In genomic region chr4:158020175-158020574, GRCh38 we compare ENCODE assay signal across 8 cellular contexts.
DNase-seq lines count a peak whose midpoint lies in the region; ATAC-seq and TF ChIP-seq lines count a peak whose summit lies in the region.

No MANE protein-coding gene starts in this region.

- ATAC-seq in HG02763 (IDR thresholded peaks at IDR 0.05; ENCODE audit: unreplicated experiment) (no peak), HG02938 (IDR thresholded peaks at IDR 0.05; ENCODE audit: unreplicated experiment) (no peak)

- DNase-seq in CD1c-positive myeloid dendritic cell (ENCODE audit: extremely low spot score): peak; percentile 64
- DNase-seq in fibroblast of mammary gland (ENCODE audit: low read depth): peak; percentile 95
- peak; percentile 88 for DNase-seq in non-pigmented ciliary epithelial cell (ENCODE audit: low read depth)
- DNase-seq in NCI-H2029 (lab: John Stamatoyannopoulos, UW): no peak
- no peak for DNase-seq in GM20000 (ENCODE audit: low spot score)

- TF ChIP-seq CTCF in fibroblast of mammary gland (conservative IDR thresholded peaks at IDR 0.05; ENCODE audit: control insufficient read depth, insufficient read depth, low read depth, low read length) (no peak), GM20000 (IDR thresholded peaks at IDR 0.05; ENCODE audit: extremely low read depth, missing control alignments) (no peak)

- H3K4me3 ChIP-seq in fibroblast of mammary gland (ENCODE audit: control insufficient read depth, low read depth, low read length): no peak overlapping the region

TF ChIP-seq in PFSK-1, 5 proteins besides CTCF, POLR2A, EP300 and RAD21:
- TF ChIP-seq FOXP2 (optimal IDR thresholded peaks at IDR 0.05; ENCODE audit: borderline replicate concordance, extremely low read depth, extremely low read length, insufficient read depth): peak; percentile 25
- TF ChIP-seq REST (IDR thresholded peaks at IDR 0.05; ENCODE audit: insufficient read depth in 1 of 2, low read depth in 2 of 2, low read length in 2 of 2): no peak
TF ChIP-seq in PFSK-1: peak in this region for 1.

Comparison
In these comparisons a context has a peak if more than half of its experiments do, and no peak if none do; other contexts are left out.
1. DNase-seq: peak in CD1c-positive myeloid dendritic cell (single experiment), fibroblast of mammary gland (single experiment) and non-pigmented ciliary epithelial cell (single experiment); none in NCI-H2029 (single experiment) and GM20000 (single experiment).